In the genomic region with DNA sequence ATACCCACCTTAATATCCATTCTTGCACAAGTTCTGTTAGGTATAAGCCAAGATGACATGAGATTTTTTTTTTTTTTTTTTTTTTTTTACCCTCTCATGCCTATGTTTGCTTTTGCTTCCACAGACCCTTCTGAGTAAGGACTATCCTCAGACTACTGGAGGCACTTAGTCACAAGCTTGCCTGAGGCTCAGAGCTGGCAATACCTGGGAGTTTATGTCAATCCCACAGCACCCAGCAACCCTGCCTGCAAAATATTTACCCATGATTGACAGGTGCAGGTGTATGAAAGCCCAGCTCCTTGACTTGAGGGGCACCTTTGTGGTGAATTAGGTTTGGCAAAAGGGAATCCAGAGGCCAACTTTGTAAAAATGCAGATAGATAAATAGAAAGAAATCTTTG, we compare ENCODE assay signal across 2 cellular contexts. TPM values are rescaled to one million over a fixed set of nuclear protein-coding genes. Genes with fewer than 3 reads are reported as not detected.
"Had no signal": no experiment of that assay in that cellular context is flagged by ENCODE, and none has a peak within 500 bp of the region (broad histone marks: within the 10 kb centered on the region; RNA-seq: fewer than 3 reads in every experiment).

No MANE protein-coding gene starts in this region.

RNA-seq across cellular contexts. Expression of a gene that starts 11.7 kb away (rescaled TPM):
- total RNA-seq: HT1080 had no signal
- polyA plus RNA-seq: IMR-90 had no signal
